ENCODE assay signal across 8 cellular contexts in the genomic region with DNA sequence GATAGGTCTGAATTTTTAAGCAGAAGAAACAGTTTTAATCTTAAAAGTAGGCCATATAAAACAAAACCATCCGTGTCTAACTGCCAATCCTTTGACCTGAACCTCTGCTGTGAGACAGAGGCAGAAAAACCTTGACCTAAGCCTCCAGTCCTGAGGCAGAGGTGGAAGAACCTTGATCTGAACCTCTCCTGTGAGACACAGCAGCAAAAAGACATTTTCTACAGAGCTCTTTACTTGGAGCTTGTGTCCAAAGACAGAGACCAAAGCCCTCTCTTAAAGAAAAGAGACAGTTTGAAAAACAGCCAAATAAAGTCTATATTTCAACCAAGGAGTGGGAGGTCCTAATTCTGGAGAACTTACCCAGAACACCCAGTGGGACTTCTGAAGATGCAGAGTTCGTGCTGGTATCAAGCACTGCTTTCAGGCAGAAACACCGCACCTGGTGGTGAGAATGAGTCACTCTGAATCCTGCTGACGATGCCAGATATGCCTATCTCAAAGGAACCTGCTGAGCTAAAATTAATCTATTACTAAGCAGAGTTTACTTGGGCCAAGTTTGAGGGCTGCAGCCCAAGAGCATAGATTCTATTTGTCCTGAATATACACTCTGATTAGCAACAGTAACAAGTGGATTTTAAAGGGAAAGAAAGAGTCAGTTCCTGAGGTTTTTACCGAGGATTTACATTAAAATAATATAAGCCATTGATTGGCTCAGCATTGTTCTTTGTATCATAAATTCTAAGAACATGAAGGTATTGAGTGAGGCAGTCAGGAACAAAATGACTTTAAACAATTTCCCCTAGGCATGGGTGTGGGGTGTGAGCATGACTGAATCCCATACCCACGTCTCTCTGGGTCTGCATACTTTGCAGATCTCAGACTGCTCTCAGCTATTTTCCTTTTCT.
DNase-seq lines count a peak whose midpoint lies in the region; ATAC-seq and TF ChIP-seq lines count a peak whose summit lies in the region.

No MANE protein-coding gene starts in this region.

- no peak overlapping the region for H3K4me3 ChIP-seq in KMS-11 (IDR thresholded peaks at IDR 0.05; ENCODE audit: insufficient read depth, low read depth, low read length)

- peak overlapping the region; percentile 88 for H3K4me2 ChIP-seq in KMS-11

- H3K36me3 ChIP-seq in KMS-11 (ENCODE audit: insufficient read depth), result no peaks in the 10 kb centered on the region

- no peak; the same call in 1 of the 2 replicates for TF ChIP-seq CTCF in KMS-11 (conservative IDR thresholded peaks at IDR 0.05; ENCODE audit: low read depth, low read length)

- no peaks in the 10 kb centered on the region for H3K27me3 ChIP-seq in KMS-11 (ENCODE audit: insufficient read depth, low read depth)

- H3K79me2 ChIP-seq in KMS-11 (ENCODE audit: insufficient read depth, low read depth), result no peaks in the 10 kb centered on the region

- peak overlapping the region; percentile 72 for H3K9ac ChIP-seq in KMS-11

- H4K20me1 ChIP-seq in KMS-11 (ENCODE audit: insufficient read depth), result no peaks in the 10 kb centered on the region

- DNase-seq in kidney tubule cell (ENCODE audit: low spot score), result peak; percentile 66
- no peak for DNase-seq in islet precursor cell
- DNase-seq in NCI-H446 treated with DMSO at 0.1 percent for 48 hours (lab: John Stamatoyannopoulos, UW), result no peak
- DNase-seq in GDM1 (lab: John Stamatoyannopoulos, UW), result no peak
- no peak for DNase-seq in NCI-H526 treated with DMSO at 0.1 percent for 48 hours (lab: John Stamatoyannopoulos, UW)

- H3K4me1 ChIP-seq in KMS-11 (ENCODE audit: low read depth, poor library complexity, severe bottlenecking), result peaks cover 69% of the 10 kb centered on the region

- ATAC-seq in GM18508 (IDR thresholded peaks at IDR 0.05; ENCODE audit: insufficient read depth, unreplicated experiment) (peak; percentile 88), GM21786 (IDR thresholded peaks at IDR 0.05; ENCODE audit: unreplicated experiment) (peak; percentile 93)

- H2AFZ ChIP-seq in KMS-11 (ENCODE audit: low read depth), result peak overlapping the region; percentile 16

- H3K27ac ChIP-seq in KMS-11, result peak overlapping the region; percentile 99
